Comparison of ENCODE assay signal across 11 cellular contexts in the genomic region with DNA sequence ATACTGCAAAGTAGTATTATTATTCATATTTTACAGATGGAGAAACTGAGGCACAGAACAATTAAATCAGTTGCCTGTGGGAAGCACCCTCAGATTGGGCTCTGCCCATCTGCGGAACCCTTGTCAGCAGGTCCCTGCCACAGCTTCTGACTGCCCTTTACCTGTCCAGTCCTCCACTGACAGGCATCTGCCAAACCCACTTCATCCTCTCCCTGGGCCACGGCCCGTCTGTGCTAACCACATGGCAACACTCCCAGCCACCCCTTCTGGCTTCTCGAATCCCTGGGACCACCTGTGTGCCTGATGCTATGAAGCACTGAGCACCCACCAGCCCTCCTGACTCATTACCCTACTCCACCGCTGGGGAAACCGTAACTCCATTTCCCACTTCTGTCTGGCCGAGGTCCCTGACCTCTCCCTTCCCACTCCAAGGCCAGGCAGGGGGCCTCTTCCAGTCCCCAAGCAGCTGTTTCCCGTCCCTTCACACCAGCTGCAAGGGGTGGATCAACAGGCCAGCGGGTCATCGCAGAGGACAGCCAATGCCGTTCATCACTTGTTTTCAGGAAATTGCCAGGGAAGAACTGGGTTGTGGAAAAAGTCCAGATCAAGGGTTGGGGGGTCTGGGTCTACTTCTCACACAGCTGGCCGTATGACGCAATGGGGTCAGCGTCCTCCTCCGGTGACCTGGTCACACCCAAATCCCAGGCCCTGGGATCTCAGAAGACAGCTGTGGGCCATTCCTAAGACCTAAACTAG.
DNase-seq lines count a peak whose midpoint lies in the region; ATAC-seq and TF ChIP-seq lines count a peak whose summit lies in the region.
"Had no signal": no experiment of that assay in that cellular context is flagged by ENCODE, and none has a peak within 500 bp of the region (broad histone marks: within the 10 kb centered on the region; RNA-seq: fewer than 3 reads in every experiment).

No MANE protein-coding gene starts in this region.

- H2AFZ ChIP-seq in MM.1S (ENCODE audit: low read length): no peak overlapping the region

- peaks cover 7% of the 10 kb centered on the region for H3K4me1 Mint-ChIP-seq in nephron

- H4K20me1 ChIP-seq in BLaER1 treated with 17β-estradiol and CSF1 and Interleukin-3, amounts not matched to agents 10 nM and 100 nM: peaks cover 0 to 11% (median 0%) of the 10 kb centered on the region in 11 experiments; a peak in 4 of 22 replicates
- no peaks in the 10 kb centered on the region for H4K20me1 ChIP-seq in MM.1S (ENCODE audit: insufficient read depth, low read length)

- H3K9me3 ChIP-seq in BLaER1 treated with 17β-estradiol and CSF1 and Interleukin-3, amounts not matched to agents 10 nM and 100 nM (replicated peaks in 1 of 11): no peaks in the 10 kb centered on the region
- no peaks in the 10 kb centered on the region for H3K9me3 ChIP-seq in MM.1S (replicated peaks; ENCODE audit: insufficient read depth, low read length)

- H3K9ac ChIP-seq in BLaER1 treated with 17β-estradiol and CSF1 and Interleukin-3, amounts not matched to agents 10 nM and 100 nM: no peak overlapping the region; a peak in 1 of 22 replicates
- no peak overlapping the region for H3K9ac ChIP-seq in MM.1S (ENCODE audit: low read length)

- TF ChIP-seq CTCF in MM.1S (IDR thresholded peaks at IDR 0.05; ENCODE audit: low read length): peak; percentile 16
- peak; percentile 26 for TF ChIP-seq CTCF in fibroblast of pulmonary artery (IDR thresholded peaks at IDR 0.05; ENCODE audit: low read length, missing control alignments)
- TF ChIP-seq CTCF in nephron (IDR thresholded peaks at IDR 0.05; ENCODE audit: unreplicated experiment in 3 of 3): no peak

- H3K36me3 Mint-ChIP-seq in nephron (ENCODE audit: low read depth): no peaks in the 10 kb centered on the region
- H3K36me3 Mint-ChIP-seq: stimulated activated memory B cell treated with anti-CD40 and anti-IgM and Interleukin-4, amounts not matched to agents 10 μg/mL and 1 μg/mL and 100 μg/mL, for 72 hours had no signal

- DNase-seq in MM.1S (no peak), fibroblast of pulmonary artery (ENCODE audit: low read depth) (peak; percentile 55), SHP77 (lab: John Stamatoyannopoulos, UW) (no peak)
- DNase-seq in NK-92 treated with Interleukin-12 subunit alpha and Interleukin-12 subunit beta, amount 100 ng/mL, for 24 hours (lab: John Stamatoyannopoulos, UW): no peak
- DNase-seq in stimulated activated CD4-positive, alpha-beta T cell treated with anti-CD3 and anti-CD28 coated beads, Interleukin-4, amount 100 ng/mL, for 4 hours: no peak
- DNase-seq: SIG-M5; stimulated activated CD4-positive, alpha-beta T cell treated with anti-CD3 and anti-CD28 coated beads, Interleukin-12 subunit alpha, Interleukin-12 subunit beta, amount 100 ng/mL, for 4 hours had no signal

- peaks cover 79% of the 10 kb centered on the region for H3K27me3 Mint-ChIP-seq in nephron (ENCODE audit: low read depth)

- peak overlapping the region in 2 of 3 experiments; percentile 4 to 44 for H3K4me3 Mint-ChIP-seq in nephron
- H3K4me3 Mint-ChIP-seq: stimulated activated memory B cell treated with anti-CD40 and anti-IgM and Interleukin-4, amounts not matched to agents 10 μg/mL and 1 μg/mL and 100 μg/mL, for 72 hours had no signal

- H3K4me2 ChIP-seq in BLaER1 treated with 17β-estradiol and CSF1 and Interleukin-3, amounts not matched to agents 10 nM and 100 nM: peak overlapping the region; percentile 4 to 98 (median 53); a peak in 20 of 22 replicates
- no peak overlapping the region for H3K4me2 ChIP-seq in MM.1S (ENCODE audit: low read depth, low read length)

- H3K27ac Mint-ChIP-seq in nephron: no peak overlapping the region
- H3K27ac Mint-ChIP-seq: stimulated activated memory B cell treated with anti-CD40 and anti-IgM and Interleukin-4, amounts not matched to agents 10 μg/mL and 1 μg/mL and 100 μg/mL, for 72 hours had no signal

- no peaks in the 10 kb centered on the region for H3K9me3 Mint-ChIP-seq in nephron
- H3K9me3 Mint-ChIP-seq: stimulated activated memory B cell treated with anti-CD40 and anti-IgM and Interleukin-4, amounts not matched to agents 10 μg/mL and 1 μg/mL and 100 μg/mL, for 72 hours had no signal

- no peak overlapping the region for H3K4me3 ChIP-seq in BLaER1 treated with 17β-estradiol and CSF1 and Interleukin-3, amounts not matched to agents 10 nM and 100 nM
- no peak overlapping the region for H3K4me3 ChIP-seq in MM.1S (ENCODE audit: low read length)
- no peak overlapping the region for H3K4me3 ChIP-seq in fibroblast of pulmonary artery (replicated peaks; ENCODE audit: low read depth, low read length)

- H3K79me2 ChIP-seq in MM.1S (ENCODE audit: low read length): no peaks in the 10 kb centered on the region

- H3K27ac ChIP-seq in BLaER1 treated with 17β-estradiol and CSF1 and Interleukin-3, amounts not matched to agents 10 nM and 100 nM: 0 out of 22 replicates have a peak overlapping the region, but pooled peaks of 1 of the 11 experiments have one; percentile 12
- H3K27ac ChIP-seq in MM.1S (ENCODE audit: low read length): no peak overlapping the region

- ATAC-seq in HG02678 (IDR thresholded peaks at IDR 0.05; ENCODE audit: unreplicated experiment): no peak
- ATAC-seq: stimulated activated memory B cell treated with anti-CD40 and anti-IgM and Interleukin-4, amounts not matched to agents 10 μg/mL and 1 μg/mL and 100 μg/mL, for 72 hours had no signal

- no peaks in the 10 kb centered on the region for H3K9me2 ChIP-seq in MM.1S (replicated peaks; ENCODE audit: insufficient read depth, low read length)

- H3K27me3 ChIP-seq in BLaER1 treated with 17β-estradiol and CSF1 and Interleukin-3, amounts not matched to agents 10 nM and 100 nM: peaks cover 8 to 42% (median 17%) of the 10 kb centered on the region in 11 experiments
- peaks cover 86% of the 10 kb centered on the region for H3K27me3 ChIP-seq in MM.1S (replicated peaks; ENCODE audit: insufficient read depth, low read length)

- peaks cover 24 to 73% (median 56%) of the 10 kb centered on the region in 10 experiments for H3K4me1 ChIP-seq in BLaER1 treated with 17β-estradiol and CSF1 and Interleukin-3, amounts not matched to agents 10 nM and 100 nM
- no peaks in the 10 kb centered on the region for H3K4me1 ChIP-seq in MM.1S (ENCODE audit: low read length)

- no peaks in the 10 kb centered on the region; the same call in 1 of the 2 replicates for H3F3A ChIP-seq in MM.1S (ENCODE audit: insufficient read depth, low read length)

- H3K36me3 ChIP-seq in BLaER1 treated with 17β-estradiol and CSF1 and Interleukin-3, amounts not matched to agents 10 nM and 100 nM: no peaks in the 10 kb centered on the region
- no peaks in the 10 kb centered on the region for H3K36me3 ChIP-seq in MM.1S (replicated peaks; ENCODE audit: insufficient read depth, low read length)

Comparison
In these comparisons a context has a peak if more than half of its experiments do, and no peak if none do; other contexts are left out.
1. CTCF ChIP-seq: peak in MM.1S (single experiment) and fibroblast of pulmonary artery (single experiment); none in nephron (0 of 3).